9 cellular contexts compared by ENCODE assay signal in the genomic region with DNA sequence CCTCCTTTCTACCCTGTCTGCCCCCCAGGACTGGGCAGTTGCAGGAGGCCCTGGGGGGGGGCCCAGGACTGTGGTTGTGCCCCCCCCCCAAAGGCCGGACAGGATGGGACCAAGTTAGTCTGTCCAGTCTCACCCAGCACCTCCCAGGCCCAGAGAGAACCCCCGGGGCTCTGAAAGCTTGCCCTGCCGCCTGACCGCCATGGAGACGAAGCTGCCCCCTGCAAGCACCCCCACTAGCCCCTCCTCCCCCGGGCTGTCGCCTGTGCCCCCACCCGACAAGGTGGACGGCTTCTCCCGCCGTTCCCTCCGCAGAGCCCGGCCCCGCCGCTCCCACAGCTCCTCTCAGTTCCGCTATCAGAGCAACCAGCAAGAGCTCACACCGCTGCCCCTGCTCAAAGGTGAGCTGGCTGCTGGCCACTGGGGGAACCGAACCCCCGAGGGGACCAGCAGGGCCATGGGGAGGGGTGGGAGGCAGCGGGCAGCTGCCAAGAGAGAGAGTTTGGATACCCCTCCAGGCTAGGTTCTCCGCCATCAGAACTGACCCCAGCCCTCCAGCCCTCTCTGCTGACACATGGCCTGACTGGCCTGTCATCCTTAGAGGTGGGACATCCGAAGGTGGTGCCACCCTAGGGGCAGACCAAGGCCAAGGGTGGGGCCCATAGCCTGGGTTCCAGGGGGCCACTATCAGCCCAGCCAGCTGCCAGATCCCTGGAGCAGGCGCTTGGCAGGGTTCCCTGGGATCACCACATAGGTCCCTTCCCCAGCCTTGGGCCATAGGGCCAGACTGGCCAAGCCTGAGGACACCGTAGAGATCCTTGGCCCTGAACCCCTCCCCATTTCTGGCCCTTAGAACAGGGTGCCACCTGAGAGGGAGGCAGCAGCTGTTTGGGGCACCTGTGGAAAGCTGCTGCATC.
A peak's percentile ranks its signal among the peaks of the same experiment; 100 is the strongest.
DNase-seq lines count a peak whose midpoint lies in the region; ATAC-seq lines count a peak whose summit lies in the region.
"Had no signal": no experiment of that assay in that cellular context is flagged by ENCODE, and none has a peak within 500 bp of the region (broad histone marks: within the 10 kb centered on the region; RNA-seq: fewer than 3 reads in every experiment).

No MANE protein-coding gene starts in this region.

- peaks cover 13% of the 10 kb centered on the region for H3K4me1 Mint-ChIP-seq in activated naive CD8-positive, alpha-beta T cell (ENCODE audit: low read depth)
- peaks cover 33% of the 10 kb centered on the region for H3K4me1 Mint-ChIP-seq in stimulated activated memory B cell treated with anti-CD40 and anti-IgM and Interleukin-4, amounts not matched to agents 10 μg/mL and 1 μg/mL and 100 μg/mL, for 72 hours

- DNase-seq in GDM1 (lab: John Stamatoyannopoulos, UW), result no peak
- DNase-seq in NCI-H748 treated with DMSO at 0.1 percent for 48 hours (lab: John Stamatoyannopoulos, UW), result no peak
- DNase-seq in stimulated activated CD4-positive, alpha-beta T cell treated with anti-CD3 and anti-CD28 coated beads, Interleukin-4, amount 100 ng/mL, for 1 hour, result no peak
- no peak for DNase-seq in NCI-H2227 (lab: John Stamatoyannopoulos, UW; ENCODE audit: unreplicated experiment)
- DNase-seq: activated gamma-delta T cell treated with Interleukin-2 at 50 U/mL for 16 hours had no signal

- H3K27ac ChIP-seq in HUES6 (ENCODE audit: low read depth, low read length) (no peak overlapping the region), iPS-18a (ENCODE audit: low read length) (no peak overlapping the region)

- H3K36me3 ChIP-seq in HUES6 (ENCODE audit: control insufficient read depth, insufficient read depth, low read length), result peaks cover 4% of the 10 kb centered on the region; the same call in 1 of the 2 replicates
- no peaks in the 10 kb centered on the region for H3K36me3 ChIP-seq in iPS-18a (ENCODE audit: control insufficient read depth, low read depth, low read length)

- H3K27me3 ChIP-seq in HUES6 (ENCODE audit: control insufficient read depth, insufficient read depth, low read length) (peaks cover 6% of the 10 kb centered on the region), iPS-18a (ENCODE audit: control insufficient read depth, insufficient read depth, low read length) (peaks cover 4% of the 10 kb centered on the region)

- peak overlapping the region; percentile 63 for H3K4me3 ChIP-seq in HUES6 (ENCODE audit: low read depth, low read length)
- H3K4me3 ChIP-seq in iPS-18a (ENCODE audit: low read length), result peak overlapping the region; percentile 68

- H3K4me1 ChIP-seq in HUES6 (ENCODE audit: control insufficient read depth, insufficient read depth, low read length) (peaks cover 6% of the 10 kb centered on the region), iPS-18a (ENCODE audit: control insufficient read depth, low read depth, low read length) (peaks cover 5% of the 10 kb centered on the region)

- no peaks in the 10 kb centered on the region for H3K27me3 Mint-ChIP-seq in activated naive CD8-positive, alpha-beta T cell
- H3K27me3 Mint-ChIP-seq in stimulated activated memory B cell treated with anti-CD40 and anti-IgM and Interleukin-4, amounts not matched to agents 10 μg/mL and 1 μg/mL and 100 μg/mL, for 72 hours, result no peaks in the 10 kb centered on the region

- H3K9ac ChIP-seq in HUES6 (ENCODE audit: low read length) (no peak overlapping the region), iPS-18a (ENCODE audit: low read length) (no peak overlapping the region)

- H3K9me3 ChIP-seq in HUES6 (ENCODE audit: control insufficient read depth, insufficient read depth, low read depth, low read length), result no peaks in the 10 kb centered on the region
- no peaks in the 10 kb centered on the region for H3K9me3 ChIP-seq in iPS-18a (ENCODE audit: control insufficient read depth, low read depth, low read length)

- H3K9me3 Mint-ChIP-seq in activated naive CD8-positive, alpha-beta T cell (ENCODE audit: low read depth), result no peaks in the 10 kb centered on the region
- no peaks in the 10 kb centered on the region for H3K9me3 Mint-ChIP-seq in stimulated activated memory B cell treated with anti-CD40 and anti-IgM and Interleukin-4, amounts not matched to agents 10 μg/mL and 1 μg/mL and 100 μg/mL, for 72 hours

- no peak overlapping the region for H3K27ac Mint-ChIP-seq in activated naive CD8-positive, alpha-beta T cell
- H3K27ac Mint-ChIP-seq in stimulated activated memory B cell treated with anti-CD40 and anti-IgM and Interleukin-4, amounts not matched to agents 10 μg/mL and 1 μg/mL and 100 μg/mL, for 72 hours, result peak overlapping the region; percentile 95

- H3K36me3 Mint-ChIP-seq in activated naive CD8-positive, alpha-beta T cell, result peaks cover 2% of the 10 kb centered on the region
- H3K36me3 Mint-ChIP-seq in stimulated activated memory B cell treated with anti-CD40 and anti-IgM and Interleukin-4, amounts not matched to agents 10 μg/mL and 1 μg/mL and 100 μg/mL, for 72 hours, result peaks cover 33% of the 10 kb centered on the region

- ATAC-seq in stimulated activated memory B cell treated with anti-CD40 and anti-IgM and Interleukin-4, amounts not matched to agents 10 μg/mL and 1 μg/mL and 100 μg/mL, for 72 hours, result no peak

- H3K4me3 Mint-ChIP-seq in activated naive CD8-positive, alpha-beta T cell, result peak overlapping the region; percentile 85
- peak overlapping the region; percentile 99 for H3K4me3 Mint-ChIP-seq in stimulated activated memory B cell treated with anti-CD40 and anti-IgM and Interleukin-4, amounts not matched to agents 10 μg/mL and 1 μg/mL and 100 μg/mL, for 72 hours
